8 cellular contexts compared by ENCODE assay signal in genomic region chr1:172533511-172534116, GRCh38. TPM values are rescaled to one million over a fixed set of nuclear protein-coding genes. Genes with fewer than 3 reads are reported as not detected.
DNase-seq lines count a peak whose midpoint lies in the region; ATAC-seq and TF ChIP-seq lines count a peak whose summit lies in the region.

No MANE protein-coding gene starts in this region.

- intact Hi-C loops in breast epithelium (cut with DNase I; ENCODE audit: low total_unique reads) = no loop called here

- H3K9me3 ChIP-seq in AG04450 (ENCODE audit: control insufficient read depth, insufficient read depth, low read length) (no peaks in the 10 kb centered on the region; the same call in 1 of the 2 replicates), breast epithelium (no peaks in the 10 kb centered on the region)

- H3K27me3 ChIP-seq in AG04450 (ENCODE audit: control insufficient read depth, insufficient read depth, low read length) (peaks cover 7% of the 10 kb centered on the region), HL-60 (ENCODE audit: insufficient read depth, poor library complexity, severe bottlenecking) (no peaks in the 10 kb centered on the region), breast epithelium (no peaks in the 10 kb centered on the region), layer of hippocampus (ENCODE audit: control insufficient read depth, insufficient read depth, low read length) (no peaks in the 10 kb centered on the region)

- H3K36me3 ChIP-seq in breast epithelium = no peaks in the 10 kb centered on the region

- TF ChIP-seq CTCF in AG04450 (IDR thresholded peaks at IDR 0.05; ENCODE audit: low read depth, low read length) = no peak
- TF ChIP-seq CTCF in HL-60 (IDR thresholded peaks at IDR 0.05; ENCODE audit: insufficient read depth, low read length) = no peak
- no peak for TF ChIP-seq CTCF in breast epithelium (IDR thresholded peaks at IDR 0.05)

- CTCF ChIA-PET in AG04450 (lab: Charles Lee) = interaction anchor here (1.5 to 2.2 kb wide), 2 partner anchors 186 to 531 kb away, joined by 5 to 10 read pairs; no protein-coding TSS in a partner anchor

- ATAC-seq in GM18873 (IDR thresholded peaks at IDR 0.05; ENCODE audit: low FRiP score, unreplicated experiment) = peak; percentile 19

- H3K4me3 ChIP-seq in AG04450 (ENCODE audit: low read depth, low read length) = peak overlapping the region; percentile 89
- H3K4me3 ChIP-seq in HL-60 (replicated peaks; ENCODE audit: insufficient read depth, low read length) = peak overlapping the region; percentile 72
- H3K4me3 ChIP-seq in breast epithelium = peak overlapping the region; percentile 81 to 90 (median 82)

- H3K27ac ChIP-seq in AG04450 (ENCODE audit: low read depth, low read length) (peak overlapping the region; percentile 91), HL-60 (replicated peaks) (peak overlapping the region; percentile 96), breast epithelium (peak overlapping the region; percentile 99), layer of hippocampus (ENCODE audit: low read depth, low read length) (peak overlapping the region; percentile 99)

- peaks cover 0 to 3% of the 10 kb centered on the region in 2 donors for H3K4me1 ChIP-seq in breast epithelium

- no peak for TF ChIP-seq POLR2A in breast epithelium (IDR thresholded peaks at IDR 0.05)

- POLR2A ChIA-PET in AG04450 (lab: Yijun Ruan, JAX) = interaction anchor here (0.9 to 1.5 kb wide), 2 partner anchors 48 to 56 kb away, joined by 3 to 6 read pairs; no protein-coding TSS in a partner anchor

- DNase-seq in AG04450 (ENCODE audit: low read depth, low spot score) (no peak), HL-60 (ENCODE audit: low read depth in 1 of 2, low spot score in 1 of 2) (peak; percentile 30 to 32), T-helper 1 cell (peak in 4 of 5 donors; percentile 7 to 69 (median 22)), breast epithelium (ENCODE audit: low spot score in 2 of 2) (peak in 1 of 2 donors; percentile 38), AG08395 (ENCODE audit: low spot score) (no peak)
- DNase-seq in stimulated activated CD4-positive, alpha-beta T cell treated with anti-CD3 and anti-CD28 coated beads, Interleukin-4, amount 100 ng/mL, for 48 hours (ENCODE audit: low read depth in 2 of 2) = peak; percentile 16 to 27

RNA-seq across cellular contexts. Expression of gene SUCO, which starts 0.7 kb away (rescaled TPM):
- 17.6 and 25.1 TPM in 2 replicates for polyA plus RNA-seq in AG04450 (2011; rRNA removed)
- polyA minus RNA-seq in AG04450 (2011; rRNA and poly(A)+ RNA removed) = 14.8 and 30.1 TPM in 2 replicates
- total RNA-seq in breast epithelium = 10 to 100 TPM; 29.6 to 70.8 (median 43.9) TPM

Comparison
In these comparisons a context has a peak if more than half of its experiments do, and no peak if none do; other contexts are left out.
1. DNase-seq: peak in HL-60 (2 of 2), T-helper 1 cell (4 of 5) and stimulated activated CD4-positive, alpha-beta T cell treated with anti-CD3 and anti-CD28 coated beads, Interleukin-4, amount 100 ng/mL, for 48 hours (2 of 2); none in AG04450 (single experiment) and AG08395 (single experiment).
2. Peak in every context shown above with its lines, with median percentiles within 50 percentile points of each other: H3K27ac ChIP-seq and H3K4me3 ChIP-seq.